Comparison of ENCODE assay signal across 8 cellular contexts in the genomic region with DNA sequence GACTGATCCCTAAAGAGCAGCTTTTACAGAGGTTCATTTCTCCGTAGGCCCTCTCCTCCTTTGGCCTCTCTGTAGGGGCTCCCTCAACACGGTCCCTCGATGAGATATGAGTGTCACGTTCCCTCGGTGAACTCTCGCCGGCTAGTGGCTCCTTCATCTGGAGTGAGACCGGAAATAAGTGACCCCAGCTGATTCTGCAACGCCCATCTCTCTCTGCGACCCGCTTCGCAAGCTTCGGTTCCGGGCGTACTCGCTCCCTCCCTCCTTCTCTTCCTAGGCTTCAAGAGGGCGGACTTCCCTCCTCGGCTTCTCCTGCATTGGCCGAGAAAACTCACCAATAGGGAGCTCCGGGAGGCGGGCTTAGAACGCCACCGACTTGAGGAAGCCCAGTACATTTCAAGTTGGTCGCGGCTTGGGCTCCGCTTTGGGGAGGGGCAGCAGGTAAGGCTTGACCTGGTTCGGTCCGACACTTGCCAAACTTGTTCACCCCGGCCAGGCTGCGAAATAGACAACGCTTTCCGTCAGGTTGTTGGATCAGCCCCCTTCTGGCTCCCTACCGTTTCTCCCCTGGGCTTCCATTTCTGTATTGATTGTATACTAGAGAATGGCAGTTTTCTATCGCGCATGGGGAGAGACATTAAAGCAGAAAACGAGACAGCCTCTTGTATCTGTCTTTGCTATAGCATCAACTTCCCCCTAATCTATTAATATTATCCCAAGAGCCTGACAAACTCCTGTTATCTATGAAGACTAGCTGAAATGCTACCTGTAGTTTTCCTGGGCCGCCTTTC. TPM values are rescaled to one million over a fixed set of nuclear protein-coding genes. Genes with fewer than 3 reads are reported as not detected.
DNase-seq lines count a peak whose midpoint lies in the region; ATAC-seq and TF ChIP-seq lines count a peak whose summit lies in the region.

A gene (minus strand): TSS at position 248 of the 791 bp plus-strand sequence. CDS start 2,816 bp downstream, outside the sequence.
A gene with protein sequence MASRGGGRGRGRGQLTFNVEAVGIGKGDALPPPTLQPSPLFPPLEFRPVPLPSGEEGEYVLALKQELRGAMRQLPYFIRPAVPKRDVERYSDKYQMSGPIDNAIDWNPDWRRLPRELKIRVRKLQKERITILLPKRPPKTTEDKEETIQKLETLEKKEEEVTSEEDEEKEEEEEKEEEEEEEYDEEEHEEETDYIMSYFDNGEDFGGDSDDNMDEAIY (plus strand): TSS at position 363 of the 791 bp plus-strand sequence. CDS start 10,176 bp downstream, outside the sequence.

- peak; percentile 98 for DNase-seq in Ammon's horn (ENCODE audit: low spot score)
- peak; percentile 96 for DNase-seq in NCI-H460 (ENCODE audit: extremely low read depth, low read depth)
- peak; percentile 81 for DNase-seq in activated CD4-positive, alpha-beta T cell treated with anti-CD3 and anti-CD28 coated beads for 1 hour
- peak; percentile 95 for DNase-seq in chondrocyte (ENCODE audit: low spot score)
- DNase-seq in kidney tubule cell (ENCODE audit: low spot score) = peak; percentile 97
- peak; percentile 75 to 76 for DNase-seq in stimulated activated CD4-positive, alpha-beta T cell treated with anti-CD3 and anti-CD28 coated beads, Interleukin-1b, Interleukin-23, amount 100 ng/mL, for 1 hour (ENCODE audit: low read depth in 2 of 2)

- H3K4me1 Mint-ChIP-seq in chondrocyte (ENCODE audit: low read depth) = peaks cover 52% of the 10 kb centered on the region

- peak; percentile 24 for TF ChIP-seq CTCF in chondrocyte (IDR thresholded peaks at IDR 0.05)

- H3K4me3 Mint-ChIP-seq in chondrocyte (ENCODE audit: unreplicated experiment) = peak within 1 kb of the TSS; percentile 88

- H3K27me3 Mint-ChIP-seq in chondrocyte (ENCODE audit: low read depth) = no peaks in the 10 kb centered on the region

- ATAC-seq in GM19043 (IDR thresholded peaks at IDR 0.05; ENCODE audit: low read depth, unreplicated experiment) (peak; percentile 91), HG03354 (IDR thresholded peaks at IDR 0.05; ENCODE audit: poor library complexity, severe bottlenecking, unreplicated experiment) (peak; percentile 93)

- peaks cover 3% of the 10 kb centered on the region for H3K9me3 Mint-ChIP-seq in chondrocyte (ENCODE audit: low read depth)

- peaks cover 2% of the 10 kb centered on the region for H3K36me3 Mint-ChIP-seq in chondrocyte (ENCODE audit: low read depth)

- H3K27ac Mint-ChIP-seq in chondrocyte (ENCODE audit: unreplicated experiment) = peak within 1 kb of the TSS; percentile 97

RNA-seq across cellular contexts. Expression of the first gene that starts in this region (rescaled TPM):
- total RNA-seq in NCI-H460 (2014; rRNA removed; shearing (Covaris generic)) = 1.2 and 1.6 TPM in 2 replicates
- polyA plus RNA-seq in NCI-H460 (2014; cell fraction: nucleus; rRNA removed) = 0.88 and 2.8 TPM in 2 replicates
- total RNA-seq in chondrocyte = 1.2 to 3.1 TPM (median 2.0 TPM) in 3 replicates

RNA-seq across cellular contexts. Expression of the second gene that starts in this region (rescaled TPM):
- total RNA-seq in NCI-H460 (2014; rRNA removed; shearing (Covaris generic)) = 28.7 and 36.2 TPM in 2 replicates
- 19.8 and 21.5 TPM in 2 replicates for polyA plus RNA-seq in NCI-H460 (2014; cell fraction: nucleus; rRNA removed)
- 13.3 to 20.7 TPM (median 13.9 TPM) in 3 replicates for total RNA-seq in chondrocyte

Comparison
In these comparisons a context has a peak if more than half of its experiments do, and no peak if none do; other contexts are left out.
1. Peak in every context shown above with its lines: DNase-seq and ATAC-seq.